ENCODE assay signal across 24 cellular contexts in genomic region chr1:15475737-15476314, GRCh38. TPM values are rescaled to one million over a fixed set of nuclear protein-coding genes. Genes with fewer than 3 reads are reported as not detected.
"Had no signal": no experiment of that assay in that cellular context is flagged by ENCODE, and none has a peak within 500 bp of the region (broad histone marks: within the 10 kb centered on the region; RNA-seq: fewer than 3 reads in every experiment).

Gene CELA2B, plus strand, starts transcription at chr1:15476104. Its CDS starts 22 bp downstream, at chr1:15476126.

- ATAC-seq: effector memory CD8-positive, alpha-beta T cell; heart left ventricle; natural killer cell treated with Interleukin-12 subunit alpha and Interleukin-12 subunit beta and Interleukin-15 and Interleukin-18, amount 100 ng/mL, for 72 hours; psoas muscle; right lobe of liver; stimulated activated effector memory CD8-positive, alpha-beta T cell treated with anti-CD3 and anti-CD28 coated beads, Interleukin-12 subunit alpha, Interleukin-12 subunit beta, amount 100 ng/mL, for 72 hours; stimulated activated naive CD8-positive, alpha-beta T cell treated with anti-CD3 and anti-CD28 coated beads, Interleukin-15, Interleukin-2, amounts not matched to agents 100 U/mL and 50 U/mL, for 24 hours had no signal

- H3K36me3 ChIP-seq: esophagus muscularis mucosa, heart left ventricle, lower lobe of right lung, right lobe of liver, suprapubic skin, tibial artery, upper lobe of left lung, uterus had no signal

- H3K9me3 ChIP-seq: esophagus muscularis mucosa, heart left ventricle, lower lobe of right lung, psoas muscle, right lobe of liver, suprapubic skin, tibial artery, upper lobe of left lung, uterus had no signal

- H3K4me3 ChIP-seq: esophagus muscularis mucosa, heart left ventricle, lower lobe of right lung, psoas muscle, right lobe of liver, suprapubic skin, tibial artery, upper lobe of left lung, uterus had no signal

- H3K27ac ChIP-seq: epithelial cell of prostate, esophagus muscularis mucosa, heart left ventricle, lower lobe of right lung, parathyroid adenoma, psoas muscle, right lobe of liver, suprapubic skin, tibial artery, upper lobe of left lung, uterus had no signal

- H3K27me3 ChIP-seq: esophagus muscularis mucosa, heart left ventricle, right lobe of liver, suprapubic skin, tibial artery, upper lobe of left lung, uterus had no signal

- H3K4me1 ChIP-seq: esophagus muscularis mucosa, heart left ventricle, lower lobe of right lung, parathyroid adenoma, psoas muscle, right lobe of liver, suprapubic skin, tibial artery, upper lobe of left lung, uterus had no signal

- DNase-seq: effector memory CD8-positive, alpha-beta T cell; heart left ventricle; hippocampal formation; kidney glomerular epithelial cell; lower lobe of right lung; occipital lobe; psoas muscle; retina; right lobe of liver; stimulated activated CD4-positive, alpha-beta T cell treated with anti-CD3 and anti-CD28 coated beads, Interleukin-4, amount 100 ng/mL, for 1 hour; stimulated activated CD8-positive, alpha-beta memory T cell treated with anti-CD3 and anti-CD28 coated beads, Interleukin-4, amount 100 ng/mL, for 48 hours; stimulated activated naive CD8-positive, alpha-beta T cell treated with anti-CD3 and anti-CD28 coated beads, Interleukin-15, Interleukin-2, amounts not matched to agents 100 U/mL and 50 U/mL, for 24 hours; tibial artery; upper lobe of left lung; uterus had no signal

RNA-seq across cellular contexts. Expression of gene CELA2B, which starts in this region (rescaled TPM):
- total RNA-seq: esophagus muscularis mucosa; frontal cortex; glomerular endothelial cell; heart left ventricle; lower lobe of right lung; mesothelial cell of epicardium; natural killer cell treated with Interleukin-12 subunit alpha and Interleukin-12 subunit beta and Interleukin-15 and Interleukin-18, amount 100 ng/mL, for 72 hours; occipital lobe; right lobe of liver; suprapubic skin; uterus had no signal
